Comparison of ENCODE assay signal across 8 cellular contexts in the genomic region with DNA sequence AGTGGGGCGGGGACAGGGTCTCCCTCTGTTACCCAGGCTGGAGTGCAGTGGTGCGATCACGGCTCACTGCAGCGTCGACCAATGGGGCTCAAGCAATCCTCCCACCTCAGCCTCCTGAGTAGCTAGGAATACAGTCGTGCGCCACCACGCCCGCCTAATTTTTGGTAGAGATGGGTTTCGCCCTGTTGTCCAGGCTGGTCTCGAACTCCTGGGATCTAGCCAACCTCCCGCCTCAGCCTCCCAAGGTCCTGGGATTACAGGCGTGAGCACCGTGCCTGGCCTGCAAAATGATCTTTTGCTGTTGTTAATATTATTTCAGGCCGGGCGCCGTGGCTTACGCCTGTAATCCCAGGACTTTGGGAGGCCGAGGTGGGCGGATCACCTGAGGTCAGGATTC. TPM values are rescaled to one million over a fixed set of nuclear protein-coding genes. Genes with fewer than 3 reads are reported as not detected.
A peak's percentile ranks its signal among the peaks of the same experiment; 100 is the strongest.
DNase-seq lines count a peak whose midpoint lies in the region; ATAC-seq and TF ChIP-seq lines count a peak whose summit lies in the region.

No MANE protein-coding gene starts in this region.

- DNase-seq in activated naive CD4-positive, alpha-beta T cell treated with anti-CD3 and anti-CD28 coated beads, Interleukin-2, amount 10 ng/mL, durations not matched to agents 7 days and 5 days: peak; percentile 23
- no peak for DNase-seq in activated naive CD4-positive, alpha-beta T cell treated with anti-CD3 and anti-CD28 coated beads, Interleukin-2, amount 50 U/mL, for 72 hours (ENCODE audit: low spot score in 2 of 2)
- DNase-seq in chondrocyte (ENCODE audit: low spot score) (no peak), aorta (peak; percentile 47 to 68), middle frontal gyrus (ENCODE audit: extremely low spot score, low spot score) (no peak), SHP77 (lab: John Stamatoyannopoulos, UW) (no peak)

- no peaks in the 10 kb centered on the region for H3K36me3 ChIP-seq in mucosa of stomach (ENCODE audit: control insufficient read depth, insufficient read depth, low read length)
- H3K36me3 ChIP-seq in aorta (ENCODE audit: control insufficient read depth in 1 of 2, insufficient read depth in 2 of 2, low read length in 1 of 2): no peaks in the 10 kb centered on the region

- peaks cover 50% of the 10 kb centered on the region for H3K4me1 Mint-ChIP-seq in activated naive CD4-positive, alpha-beta T cell treated with anti-CD3 and anti-CD28 coated beads, Interleukin-2, amount 10 ng/mL, durations not matched to agents 7 days and 5 days
- peaks cover 37% of the 10 kb centered on the region for H3K4me1 Mint-ChIP-seq in chondrocyte (ENCODE audit: low read depth)

- peak overlapping the region; percentile 92 for H3K27ac Mint-ChIP-seq in activated naive CD4-positive, alpha-beta T cell treated with anti-CD3 and anti-CD28 coated beads, Interleukin-2, amount 10 ng/mL, durations not matched to agents 7 days and 5 days
- H3K27ac Mint-ChIP-seq in activated naive CD4-positive, alpha-beta T cell treated with anti-CD3 and anti-CD28 coated beads, Interleukin-2, amount 50 U/mL, for 72 hours: peak overlapping the region in 1 of 2 donors; percentile 91
- peak overlapping the region; percentile 90 for H3K27ac Mint-ChIP-seq in chondrocyte (ENCODE audit: unreplicated experiment)

- peaks cover 22% of the 10 kb centered on the region for H3K36me3 Mint-ChIP-seq in activated naive CD4-positive, alpha-beta T cell treated with anti-CD3 and anti-CD28 coated beads, Interleukin-2, amount 10 ng/mL, durations not matched to agents 7 days and 5 days
- peaks cover 25% of the 10 kb centered on the region in 2 donors for H3K36me3 Mint-ChIP-seq in activated naive CD4-positive, alpha-beta T cell treated with anti-CD3 and anti-CD28 coated beads, Interleukin-2, amount 50 U/mL, for 72 hours
- H3K36me3 Mint-ChIP-seq in chondrocyte (ENCODE audit: low read depth): peaks cover 4% of the 10 kb centered on the region

- CTCF ChIA-PET in activated naive CD4-positive, alpha-beta T cell treated with anti-CD3 and anti-CD28 coated beads, Interleukin-2, amount 10 ng/mL, durations not matched to agents 7 days and 5 days (lab: Charles Lee): interaction anchor here (1.4 to 2.1 kb wide), 4 partner anchors 21 to 161 kb away, joined by 4 to 12 read pairs (median 8); no protein-coding TSS in a partner anchor

- ATAC-seq in activated naive CD4-positive, alpha-beta T cell treated with anti-CD3 and anti-CD28 coated beads, Interleukin-2, amount 50 U/mL, for 72 hours: no peak
- ATAC-seq in aorta (ENCODE audit: low FRiP score) (no peak), HG03520 (IDR thresholded peaks at IDR 0.05; ENCODE audit: unreplicated experiment) (no peak)

- H3K4me3 ChIP-seq in mucosa of stomach (ENCODE audit: low read length) (no peak overlapping the region), aorta (ENCODE audit: low read length in 2 of 2) (peak overlapping the region in 1 of 2 donors; percentile 98)

- H3K4me1 ChIP-seq in mucosa of stomach (ENCODE audit: control insufficient read depth, insufficient read depth, low read length): peaks cover 11% of the 10 kb centered on the region
- H3K4me1 ChIP-seq in aorta (ENCODE audit: control insufficient read depth in 1 of 2, insufficient read depth in 2 of 2, low read length in 2 of 2): peaks cover 0 to 9% of the 10 kb centered on the region in 2 donors

- H3K9me3 ChIP-seq in mucosa of stomach (ENCODE audit: control insufficient read depth, low read length) (no peaks in the 10 kb centered on the region), aorta (ENCODE audit: control insufficient read depth, low read length) (no peaks in the 10 kb centered on the region)

- peak overlapping the region; percentile 95 for H3K9ac ChIP-seq in mucosa of stomach (ENCODE audit: low read length)

- no peak overlapping the region for H3K27ac ChIP-seq in aorta (ENCODE audit: low read depth in 1 of 2, low read length in 2 of 2)

- H3K27me3 Mint-ChIP-seq in activated naive CD4-positive, alpha-beta T cell treated with anti-CD3 and anti-CD28 coated beads, Interleukin-2, amount 10 ng/mL, durations not matched to agents 7 days and 5 days: no peaks in the 10 kb centered on the region
- H3K27me3 Mint-ChIP-seq in chondrocyte (ENCODE audit: low read depth): no peaks in the 10 kb centered on the region

- H3K27me3 ChIP-seq in mucosa of stomach (ENCODE audit: control insufficient read depth, insufficient read depth, low read length) (no peaks in the 10 kb centered on the region), aorta (ENCODE audit: control insufficient read depth in 1 of 2, insufficient read depth in 2 of 2, low read length in 1 of 2) (no peaks in the 10 kb centered on the region)

- intact Hi-C loops in aorta (cut with DNase I): loop anchor here in 1 of 2 donors (1.0 kb wide), 1 partner anchor 47 kb away; no protein-coding TSS in a partner anchor

- WGBS in aorta, 2 donors: 73% methylated on average over 20 of the region's 20 CpGs

- H3K4me3 Mint-ChIP-seq in activated naive CD4-positive, alpha-beta T cell treated with anti-CD3 and anti-CD28 coated beads, Interleukin-2, amount 10 ng/mL, durations not matched to agents 7 days and 5 days: peak overlapping the region; percentile 95
- peak overlapping the region; percentile 90 for H3K4me3 Mint-ChIP-seq in chondrocyte (ENCODE audit: unreplicated experiment)

- no peak for TF ChIP-seq CTCF in chondrocyte (IDR thresholded peaks at IDR 0.05)

- peaks cover 7% of the 10 kb centered on the region for H3K9me3 Mint-ChIP-seq in activated naive CD4-positive, alpha-beta T cell treated with anti-CD3 and anti-CD28 coated beads, Interleukin-2, amount 10 ng/mL, durations not matched to agents 7 days and 5 days
- H3K9me3 Mint-ChIP-seq in activated naive CD4-positive, alpha-beta T cell treated with anti-CD3 and anti-CD28 coated beads, Interleukin-2, amount 50 U/mL, for 72 hours: peaks cover 6 to 10% of the 10 kb centered on the region in 2 donors
- H3K9me3 Mint-ChIP-seq in chondrocyte (ENCODE audit: low read depth): peaks cover 5% of the 10 kb centered on the region

RNA-seq across cellular contexts. Expression of gene TGDS, which starts 0.6 kb away (rescaled TPM):
- 10 to 100 TPM; 22.9 to 23.7 TPM for total RNA-seq in activated naive CD4-positive, alpha-beta T cell treated with anti-CD3 and anti-CD28 coated beads, Interleukin-2, amount 50 U/mL, for 72 hours
- total RNA-seq in chondrocyte (8.4 to 12.6 TPM (median 9.4 TPM) in 3 replicates), aorta (10 to 100 TPM in 1 of 2 donors, 1 to 10 TPM in 1; 8.9 to 10.4 TPM)
- 1 to 10 TPM; 8.4 to 8.8 TPM for polyA plus RNA-seq in aorta

RNA-seq across cellular contexts. Expression of gene GPR180, which starts 5.1 kb away (rescaled TPM):
- total RNA-seq in activated naive CD4-positive, alpha-beta T cell treated with anti-CD3 and anti-CD28 coated beads, Interleukin-2, amount 50 U/mL, for 72 hours: 1 to 10 TPM; 7.3 to 7.5 TPM
- total RNA-seq in chondrocyte (11.2 to 14.1 TPM (median 11.7 TPM) in 3 replicates), aorta (1 to 10 TPM; 5.3 to 6.6 TPM)
- polyA plus RNA-seq in aorta: 1 to 10 TPM; 2.0 to 2.6 TPM

Comparison
In these comparisons a context has a peak if more than half of its experiments do, and no peak if none do; other contexts are left out.
1. DNase-seq: peak in activated naive CD4-positive, alpha-beta T cell treated with anti-CD3 and anti-CD28 coated beads, Interleukin-2, amount 10 ng/mL, durations not matched to agents 7 days and 5 days (single experiment) and aorta (2 of 2); none in activated naive CD4-positive, alpha-beta T cell treated with anti-CD3 and anti-CD28 coated beads, Interleukin-2, amount 50 U/mL, for 72 hours (0 of 2), chondrocyte (single experiment), middle frontal gyrus (single experiment) and SHP77 (0 of 2).